In the genomic region with DNA sequence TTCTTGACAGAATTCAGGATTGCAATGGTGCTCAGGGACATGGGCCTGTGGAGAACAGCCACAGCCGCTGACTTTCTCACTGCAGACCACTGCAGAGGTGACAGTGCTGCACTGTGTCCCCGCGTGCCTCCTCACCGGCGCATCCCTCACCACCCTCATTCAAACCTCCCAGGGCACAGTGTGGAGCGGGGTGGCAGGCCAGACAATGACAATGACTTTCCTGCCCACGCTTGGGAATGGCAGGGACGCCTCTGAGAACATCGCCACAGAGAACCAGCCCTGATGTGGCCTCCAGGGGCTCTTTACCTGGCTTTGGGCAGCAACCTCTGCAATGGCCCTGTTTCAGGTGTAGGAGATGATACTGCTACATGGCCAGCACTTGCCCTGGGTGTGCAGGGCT, we compare ENCODE assay signal across 18 cellular contexts.
DNase-seq lines count a peak whose midpoint lies in the region; ATAC-seq and TF ChIP-seq lines count a peak whose summit lies in the region.
"Had no signal": no experiment of that assay in that cellular context is flagged by ENCODE, and none has a peak within 500 bp of the region (broad histone marks: within the 10 kb centered on the region; RNA-seq: fewer than 3 reads in every experiment).

No MANE protein-coding gene starts in this region.

- H3K27ac Mint-ChIP-seq in endothelial cell (ENCODE audit: unreplicated experiment), result no peak overlapping the region
- H3K27ac Mint-ChIP-seq in stimulated activated naive B cell treated with anti-CD40 and anti-IgM and Interleukin-4, amounts not matched to agents 10 μg/mL and 1 μg/mL and 100 μg/mL, for 72 hours, result peak overlapping the region; percentile 25
- H3K27ac Mint-ChIP-seq in effector memory CD8-positive, alpha-beta T cell, result peak overlapping the region in 1 of 2 donors; percentile 6
- H3K27ac Mint-ChIP-seq: CD4-positive, CD25-positive, alpha-beta regulatory T cell; CD8-positive, alpha-beta T cell; GM23338 had no signal

- peak overlapping the region; percentile 56 for H3K4me3 Mint-ChIP-seq in endothelial cell (ENCODE audit: unreplicated experiment)
- H3K4me3 Mint-ChIP-seq in stimulated activated naive B cell treated with anti-CD40 and anti-IgM and Interleukin-4, amounts not matched to agents 10 μg/mL and 1 μg/mL and 100 μg/mL, for 72 hours, result no peak overlapping the region
- H3K4me3 Mint-ChIP-seq in effector memory CD8-positive, alpha-beta T cell, result no peak overlapping the region
- H3K4me3 Mint-ChIP-seq: CD4-positive, CD25-positive, alpha-beta regulatory T cell; CD8-positive, alpha-beta T cell; GM23338; H9 had no signal

- H3K9me3 ChIP-seq in Karpas-422 (ENCODE audit: low read length), result no peaks in the 10 kb centered on the region

- TF ChIP-seq CTCF in C4-2B (conservative IDR thresholded peaks at IDR 0.05), result no peak
- no peak for TF ChIP-seq CTCF in endothelial cell (IDR thresholded peaks at IDR 0.05; ENCODE audit: unreplicated experiment)

- H3K4me1 ChIP-seq in Karpas-422 (ENCODE audit: low read length), result no peaks in the 10 kb centered on the region

- H3K79me2 ChIP-seq in Karpas-422 (ENCODE audit: low read length), result no peaks in the 10 kb centered on the region

- H3K9me3 Mint-ChIP-seq in endothelial cell (ENCODE audit: unreplicated experiment), result peaks cover 8% of the 10 kb centered on the region
- no peaks in the 10 kb centered on the region for H3K9me3 Mint-ChIP-seq in stimulated activated naive B cell treated with anti-CD40 and anti-IgM and Interleukin-4, amounts not matched to agents 10 μg/mL and 1 μg/mL and 100 μg/mL, for 72 hours
- H3K9me3 Mint-ChIP-seq in effector memory CD8-positive, alpha-beta T cell, result no peaks in the 10 kb centered on the region
- H3K9me3 Mint-ChIP-seq: CD4-positive, CD25-positive, alpha-beta regulatory T cell; CD8-positive, alpha-beta T cell had no signal

- H3K36me3 ChIP-seq in Karpas-422 (ENCODE audit: insufficient read depth, low read length), result no peaks in the 10 kb centered on the region; the same call in none of the 2 replicates

- no peak overlapping the region for H3K4me2 ChIP-seq in Karpas-422 (ENCODE audit: low read depth, low read length, poor library complexity, severe bottlenecking)
- H3K4me2 ChIP-seq: GM23338 had no signal

- peaks cover 87% of the 10 kb centered on the region for H3K36me3 Mint-ChIP-seq in endothelial cell (ENCODE audit: low read depth, unreplicated experiment)
- peaks cover 63 to 84% of the 10 kb centered on the region in 2 donors for H3K36me3 Mint-ChIP-seq in stimulated activated naive B cell treated with anti-CD40 and anti-IgM and Interleukin-4, amounts not matched to agents 10 μg/mL and 1 μg/mL and 100 μg/mL, for 72 hours
- peaks cover 44% of the 10 kb centered on the region for H3K36me3 Mint-ChIP-seq in effector memory CD8-positive, alpha-beta T cell (ENCODE audit: insufficient read depth)

- H3K4me1 Mint-ChIP-seq in endothelial cell (ENCODE audit: unreplicated experiment), result peaks cover 26% of the 10 kb centered on the region
- H3K4me1 Mint-ChIP-seq in stimulated activated naive B cell treated with anti-CD40 and anti-IgM and Interleukin-4, amounts not matched to agents 10 μg/mL and 1 μg/mL and 100 μg/mL, for 72 hours, result no peaks in the 10 kb centered on the region
- no peaks in the 10 kb centered on the region for H3K4me1 Mint-ChIP-seq in effector memory CD8-positive, alpha-beta T cell (ENCODE audit: low read depth in 2 of 2)
- H3K4me1 Mint-ChIP-seq: CD4-positive, CD25-positive, alpha-beta regulatory T cell; GM23338; H9 had no signal

- ATAC-seq in stimulated activated naive B cell treated with anti-CD40 and anti-IgM and Interleukin-4, amounts not matched to agents 10 μg/mL and 1 μg/mL and 100 μg/mL, for 72 hours (replicated peaks), result no peak
- ATAC-seq in HG03565 (IDR thresholded peaks at IDR 0.05; ENCODE audit: unreplicated experiment), result no peak
- ATAC-seq in effector memory CD8-positive, alpha-beta T cell (replicated peaks), result no peak
- ATAC-seq: CD8-positive, alpha-beta T cell; GM12878; GM23338; HCT116 had no signal

- H4K20me1 ChIP-seq in Karpas-422 (ENCODE audit: insufficient read depth, low read depth, low read length), result no peaks in the 10 kb centered on the region

- no peak overlapping the region for H2AFZ ChIP-seq in Karpas-422 (ENCODE audit: low read length)
- H2AFZ ChIP-seq: GM23338 had no signal

- H3K4me3 ChIP-seq in Karpas-422 (ENCODE audit: low read length), result no peak overlapping the region
- H3K4me3 ChIP-seq: GM12878, GM23338 had no signal

- H3K27ac ChIP-seq in C4-2B (peak overlapping the region; percentile 19; the same call in 1 of the 2 replicates), Karpas-422 (ENCODE audit: low read length) (no peak overlapping the region)

- H3K27me3 ChIP-seq in Karpas-422 (ENCODE audit: low read length), result no peaks in the 10 kb centered on the region

- H3K27me3 Mint-ChIP-seq in endothelial cell (ENCODE audit: unreplicated experiment), result peaks cover 28% of the 10 kb centered on the region
- no peaks in the 10 kb centered on the region for H3K27me3 Mint-ChIP-seq in stimulated activated naive B cell treated with anti-CD40 and anti-IgM and Interleukin-4, amounts not matched to agents 10 μg/mL and 1 μg/mL and 100 μg/mL, for 72 hours
- H3K27me3 Mint-ChIP-seq in effector memory CD8-positive, alpha-beta T cell, result no peaks in the 10 kb centered on the region
- H3K27me3 Mint-ChIP-seq: CD4-positive, CD25-positive, alpha-beta regulatory T cell had no signal

- no peaks in the 10 kb centered on the region for H3K9me2 ChIP-seq in Karpas-422 (replicated peaks; ENCODE audit: insufficient read depth, low read length)

- no peak overlapping the region for H3K9ac ChIP-seq in Karpas-422 (ENCODE audit: low read length)

- DNase-seq in endothelial cell (ENCODE audit: low spot score) (no peak), islet precursor cell (peak; percentile 30), Karpas-422 (no peak), OCI-M2 (lab: John Stamatoyannopoulos, UW; ENCODE audit: unreplicated experiment) (no peak)
- no peak for DNase-seq in stimulated activated naive B cell treated with anti-CD40 and anti-IgM and Interleukin-4, amounts not matched to agents 10 μg/mL and 1 μg/mL and 100 μg/mL, for 72 hours
- no peak for DNase-seq in effector memory CD8-positive, alpha-beta T cell
- DNase-seq: CD4-positive, CD25-positive, alpha-beta regulatory T cell; CD8-positive, alpha-beta T cell; DMS 273 treated with DMSO at 0.1 percent for 48 hours; DMS79; EL; GDM1; H9 had no signal
